In genomic region chr19:34932494-34932893, GRCh38 we compare ENCODE assay signal across 28 cellular contexts.
"Had no signal": no experiment of that assay in that cellular context is flagged by ENCODE, and none has a peak within 500 bp of the region (broad histone marks: within the 10 kb centered on the region; RNA-seq: fewer than 3 reads in every experiment).

No MANE protein-coding gene starts in this region.

- H3K27ac ChIP-seq: stomach, suprapubic skin, testis, thoracic aorta, thyroid gland, tibial artery, tibial nerve, transverse colon, upper lobe of left lung, upper lobe of right lung, uterus, vagina had no signal

- ATAC-seq: stimulated activated effector memory CD8-positive, alpha-beta T cell treated with anti-CD3 and anti-CD28 coated beads, Interleukin-12 subunit alpha, Interleukin-12 subunit beta, amount 100 ng/mL, for 72 hours; stimulated activated memory B cell treated with anti-CD40 and anti-IgM and Interleukin-4, amounts not matched to agents 10 μg/mL and 1 μg/mL and 100 μg/mL, for 72 hours; stimulated activated naive B cell treated with anti-CD40 and anti-IgM and Interleukin-4, amounts not matched to agents 10 μg/mL and 1 μg/mL and 100 μg/mL, for 72 hours; stimulated activated naive CD8-positive, alpha-beta T cell treated with anti-CD3 and anti-CD28 coated beads, Interleukin-15, Interleukin-2, amounts not matched to agents 100 U/mL and 50 U/mL, for 24 hours; upper lobe of right lung had no signal

- FAIRE-seq: urothelium cell line had no signal

- DNase-seq: stimulated activated CD4-positive, alpha-beta T cell treated with anti-CD3 and anti-CD28 coated beads, Interleukin-2, amount 100 ng/mL, for 48 hours; stimulated activated CD4-positive, alpha-beta T cell treated with anti-CD3 and anti-CD28 coated beads, Interleukin-4, amount 100 ng/mL, for 1 hour; stimulated activated CD4-positive, alpha-beta T cell treated with anti-CD3 and anti-CD28 coated beads, Interleukin-4, amount 100 ng/mL, for 24 hours; stimulated activated CD4-positive, alpha-beta T cell treated with anti-CD3 and anti-CD28 coated beads, Interleukin-4, amount 100 ng/mL, for 4 hours; stimulated activated CD8-positive, alpha-beta memory T cell treated with anti-CD3 and anti-CD28 coated beads, Interleukin-4, amount 100 ng/mL, for 48 hours; stimulated activated naive B cell treated with anti-CD40 and anti-IgM and Interleukin-4, amounts not matched to agents 10 μg/mL and 1 μg/mL and 100 μg/mL, for 72 hours; stimulated activated naive CD4-positive, alpha-beta T cell; stimulated activated naive CD4-positive, alpha-beta T cell treated with Interleukin-2 at 50 U/mL for 16 hours; stimulated activated naive CD8-positive, alpha-beta T cell treated with anti-CD3 and anti-CD28 coated beads, Interleukin-15, Interleukin-2, amounts not matched to agents 100 U/mL and 50 U/mL, for 24 hours; stomach; substantia nigra; testis; thyroid gland; tibial artery; transverse colon; trophoblast cell; upper lobe of left lung; upper lobe of right lung; uterus had no signal

- H3K9me3 Mint-ChIP-seq: type B pancreatic cell had no signal

- H3K4me3 Mint-ChIP-seq: stimulated activated effector memory CD8-positive, alpha-beta T cell treated with anti-CD3 and anti-CD28 coated beads, Interleukin-12 subunit alpha, Interleukin-12 subunit beta, amount 100 ng/mL, for 72 hours; stimulated activated memory B cell treated with anti-CD40 and anti-IgM and Interleukin-4, amounts not matched to agents 10 μg/mL and 1 μg/mL and 100 μg/mL, for 72 hours; stimulated activated naive B cell treated with anti-CD40 and anti-IgM and Interleukin-4, amounts not matched to agents 10 μg/mL and 1 μg/mL and 100 μg/mL, for 72 hours; stimulated activated naive CD8-positive, alpha-beta T cell treated with anti-CD3 and anti-CD28 coated beads, Interleukin-15, Interleukin-2, amounts not matched to agents 100 ng/mL and 50 ng/mL, for 24 hours; type B pancreatic cell had no signal

- H3K36me3 ChIP-seq: uterus had no signal

- H3K9me3 ChIP-seq: stomach, suprapubic skin, testis, thoracic aorta, thyroid gland, tibial artery, tibial nerve, transverse colon, upper lobe of left lung, upper lobe of right lung, uterus, vagina had no signal

- H3K27me3 Mint-ChIP-seq: stimulated activated memory B cell treated with anti-CD40 and anti-IgM and Interleukin-4, amounts not matched to agents 10 μg/mL and 1 μg/mL and 100 μg/mL, for 72 hours; stimulated activated naive B cell treated with anti-CD40 and anti-IgM and Interleukin-4, amounts not matched to agents 10 μg/mL and 1 μg/mL and 100 μg/mL, for 72 hours; stimulated activated naive CD8-positive, alpha-beta T cell treated with anti-CD3 and anti-CD28 coated beads, Interleukin-15, Interleukin-2, amounts not matched to agents 100 ng/mL and 50 ng/mL, for 24 hours; type B pancreatic cell had no signal

- H3K27me3 ChIP-seq: stomach, suprapubic skin, testis, thyroid gland, tibial artery, tibial nerve, transverse colon, upper lobe of left lung, upper lobe of right lung, uterus, vagina had no signal

- H3K4me3 ChIP-seq: stomach, suprapubic skin, testis, thoracic aorta, thyroid gland, tibial artery, tibial nerve, transverse colon, upper lobe of left lung, upper lobe of right lung, uterus, vagina had no signal

- H3K27ac Mint-ChIP-seq: stimulated activated effector memory CD8-positive, alpha-beta T cell treated with anti-CD3 and anti-CD28 coated beads, Interleukin-12 subunit alpha, Interleukin-12 subunit beta, amount 100 ng/mL, for 72 hours; stimulated activated memory B cell treated with anti-CD40 and anti-IgM and Interleukin-4, amounts not matched to agents 10 μg/mL and 1 μg/mL and 100 μg/mL, for 72 hours; stimulated activated naive B cell treated with anti-CD40 and anti-IgM and Interleukin-4, amounts not matched to agents 10 μg/mL and 1 μg/mL and 100 μg/mL, for 72 hours; stimulated activated naive CD8-positive, alpha-beta T cell treated with anti-CD3 and anti-CD28 coated beads, Interleukin-15, Interleukin-2, amounts not matched to agents 100 ng/mL and 50 ng/mL, for 24 hours; type B pancreatic cell had no signal
